In genomic region chr15:44736261-44736765, GRCh38 we compare ENCODE assay signal across 8 cellular contexts. TPM values are rescaled to one million over a fixed set of nuclear protein-coding genes. Genes with fewer than 3 reads are reported as not detected.
DNase-seq lines count a peak whose midpoint lies in the region; ATAC-seq, FAIRE-seq and TF ChIP-seq lines count a peak whose summit lies in the region.

Gene TRIM69, plus strand, starts transcription at chr15:44736528. Its CDS starts 177 bp downstream, at chr15:44736705.

- intact Hi-C loops in kidney (cut with DNase I): loop anchor here (5.0 kb wide), 1 partner anchor 74 kb away; the partner anchor contains the start of gene SPG11
- intact Hi-C loops in testis (cut with DNase I; ENCODE audit: low total_unique reads): loop anchor here (5.0 kb wide), 1 partner anchor 74 kb away; the partner anchor contains the start of gene SPG11

- CTCF ChIA-PET in WTC11 (lab: Charles Lee): interaction anchor here (0.7 to 6.1 kb wide), 11 partner anchors 14 to 159 kb away, joined by 3 to 104 read pairs (median 4); partner anchors contain the start of genes B2M, PATL2 and SPG11

- H3K4me1 Mint-ChIP-seq in WTC11: peaks cover 8% of the 10 kb centered on the region

- H3K4me1 ChIP-seq in kidney (ENCODE audit: control insufficient read depth in 1 of 2, insufficient read depth in 1 of 2, low read depth in 1 of 2, low read length in 2 of 2) (no peaks in the 10 kb centered on the region), testis (peaks cover 5% of the 10 kb centered on the region)

- TF ChIP-seq CTCF in WTC11 (IDR thresholded peaks at IDR 0.05) (no peak), kidney (IDR thresholded peaks at IDR 0.05; ENCODE audit: borderline replicate concordance, extremely low read depth, insufficient read depth) (no peak), testis (IDR thresholded peaks at IDR 0.05) (no peak)

- H3K4me3 ChIP-seq in kidney (ENCODE audit: low read length in 2 of 2) (no peak within 1 kb of the TSS), testis (no peak within 1 kb of the TSS)

- H3K9ac ChIP-seq in kidney (ENCODE audit: low read length in 2 of 2): peak within 1 kb of the TSS in 1 of 2 donors; percentile 16

- no peak within 1 kb of the TSS for H3K27ac Mint-ChIP-seq in WTC11

- no peak for FAIRE-seq in kidney (lab: Jason Lieb, UNC)

- H3K27me3 ChIP-seq in testis: no peaks in the 10 kb centered on the region

- peaks cover 3% of the 10 kb centered on the region; the same call in 1 of the 2 replicates for H3K36me3 Mint-ChIP-seq in WTC11

- peaks cover 0 to 5% of the 10 kb centered on the region in 2 donors for H3K36me3 ChIP-seq in kidney (ENCODE audit: control insufficient read depth in 1 of 2, insufficient read depth in 2 of 2, low read length in 2 of 2)
- no peaks in the 10 kb centered on the region for H3K36me3 ChIP-seq in testis (ENCODE audit: low read depth, missing control alignments)

- 77 to 84% methylated on average over 3 of the region's 3 CpGs for WGBS in testis, 2 donors

- ATAC-seq in activated CD4-positive, CD25-positive, alpha-beta regulatory T cell treated with anti-CD3 and anti-CD28 coated beads, Interleukin-2, amount 50 U/mL, for 24 hours: peak; percentile 32 to 36
- ATAC-seq in WTC11: no peak
- no peak for ATAC-seq in GM19035 (IDR thresholded peaks at IDR 0.05; ENCODE audit: unreplicated experiment)
- no peak for ATAC-seq in GM21576 (IDR thresholded peaks at IDR 0.05; ENCODE audit: unreplicated experiment)

- DNase-seq in activated CD4-positive, CD25-positive, alpha-beta regulatory T cell (lab: John Stamatoyannopoulos, UW): no peak
- DNase-seq in WTC11 (ENCODE audit: low spot score) (no peak), kidney (no peak), testis (no peak), NCI-H187 treated with DMSO at 0.1 percent for 48 hours (lab: John Stamatoyannopoulos, UW) (no peak)

- peaks cover 11% of the 10 kb centered on the region for H3K27me3 Mint-ChIP-seq in WTC11 (ENCODE audit: low read depth)

- H3K4me3 Mint-ChIP-seq in WTC11: no peak within 1 kb of the TSS

- POLR2A ChIA-PET in WTC11 (lab: Charles Lee): interaction anchor here (0.6 to 1.2 kb wide), 2 partner anchors 8 to 72 kb away, joined by 3 to 4 read pairs; no protein-coding TSS in a partner anchor

- H3K9me3 ChIP-seq in kidney (ENCODE audit: control insufficient read depth in 1 of 2, low read length in 2 of 2) (no peaks in the 10 kb centered on the region), testis (no peaks in the 10 kb centered on the region)

- peak within 1 kb of the TSS in 1 of 2 donors; percentile 47 for H3K27ac ChIP-seq in kidney (ENCODE audit: low read depth in 2 of 2, low read length in 2 of 2)
- peak within 1 kb of the TSS in 1 of 2 donors; percentile 20 for H3K27ac ChIP-seq in testis

- H3K9me3 Mint-ChIP-seq in WTC11: peaks cover 12% of the 10 kb centered on the region

- TF ChIP-seq POLR2A in testis (IDR thresholded peaks at IDR 0.05): no peak

TF ChIP-seq in WTC11, 78 proteins besides CTCF, POLR2A, EP300 and RAD21:
- no peak for TF ChIP-seq ZNF263 (CRISPR knock-in tag; IDR thresholded peaks at IDR 0.05; ENCODE audit: low read depth)
- TF ChIP-seq JUN (CRISPR knock-in tag; IDR thresholded peaks at IDR 0.05): no peak
- TF ChIP-seq AR (CRISPR knock-in tag; IDR thresholded peaks at IDR 0.05): no peak
- TF ChIP-seq ZBTB21 (CRISPR knock-in tag; IDR thresholded peaks at IDR 0.05; ENCODE audit: borderline replicate concordance): no peak
- TF ChIP-seq FOXK1 (CRISPR knock-in tag; IDR thresholded peaks at IDR 0.05): no peak
- TF ChIP-seq ATF6 (CRISPR knock-in tag; IDR thresholded peaks at IDR 0.05): no peak
- no peak for TF ChIP-seq ZNF232 (CRISPR knock-in tag; IDR thresholded peaks at IDR 0.05)
- TF ChIP-seq ZNF423 (CRISPR knock-in tag; IDR thresholded peaks at IDR 0.05): no peak
- TF ChIP-seq ATF2 (CRISPR knock-in tag; IDR thresholded peaks at IDR 0.05; ENCODE audit: borderline replicate concordance, low read depth): no peak
- no peak for TF ChIP-seq FOXJ3 (CRISPR knock-in tag; IDR thresholded peaks at IDR 0.05; ENCODE audit: borderline replicate concordance)

RNA-seq across cellular contexts. Expression of gene TRIM69, which starts in this region (rescaled TPM):
- 9.9 to 11.3 TPM (median 10.4 TPM) in 3 replicates for total RNA-seq in WTC11 (2021)
- 29.6 TPM for total RNA-seq in kidney
- polyA plus RNA-seq in kidney (ENCODE audit: insufficient read depth, low read depth, low replicate concordance): 41.2 TPM
- total RNA-seq in testis: 10 to 100 TPM; 19.1 to 23.5 TPM
- 120 TPM for polyA plus RNA-seq in testis (ENCODE audit: insufficient read depth, low read depth, low replicate concordance)

Comparison
In these comparisons a context has a peak if more than half of its experiments do, and no peak if none do; other contexts are left out.
1. ATAC-seq: peak in activated CD4-positive, CD25-positive, alpha-beta regulatory T cell treated with anti-CD3 and anti-CD28 coated beads, Interleukin-2, amount 50 U/mL, for 24 hours (2 of 2); none in WTC11 (single experiment), GM19035 (single experiment) and GM21576 (single experiment).